38 cellular contexts compared by ENCODE assay signal in genomic region chr12:27787559-27787958, GRCh38. TPM values are rescaled to one million over a fixed set of nuclear protein-coding genes. Genes with fewer than 3 reads are reported as not detected.
A peak's percentile ranks its signal among the peaks of the same experiment; 100 is the strongest.
DNase-seq lines count a peak whose midpoint lies in the region; ATAC-seq and TF ChIP-seq lines count a peak whose summit lies in the region.
"Had no signal": no experiment of that assay in that cellular context is flagged by ENCODE, and none has a peak within 500 bp of the region (broad histone marks: within the 10 kb centered on the region; RNA-seq: fewer than 3 reads in every experiment).

No MANE protein-coding gene starts in this region.

- intact Hi-C loops in MCF 10A (cut with micrococcal nuclease): no loop called here
- intact Hi-C loops in mammary epithelial cell (cut with micrococcal nuclease): loop anchor here (5.0 kb wide), 1 partner anchor 40 kb away; no protein-coding TSS in a partner anchor
- intact Hi-C loops in mucosa of descending colon (cut with DNase I, micrococcal nuclease): no loop called here

- POLR2A ChIA-PET in MCF 10A (lab: Yijun Ruan, JAX): interaction anchor here (0.6 to 1.8 kb wide), 5 partner anchors 8 to 150 kb away, joined by 3 to 9 read pairs (median 4); partner anchors contain the start of genes KLHL42 and MANSC4

- peak overlapping the region; percentile 42 for H3K27ac Mint-ChIP-seq in MCF 10A (ENCODE audit: low read depth, unreplicated experiment)
- no peak overlapping the region for H3K27ac Mint-ChIP-seq in effector memory CD8-positive, alpha-beta T cell
- H3K27ac Mint-ChIP-seq in immature natural killer cell: no peak overlapping the region
- H3K27ac Mint-ChIP-seq: activated CD4-positive, alpha-beta memory T cell treated with anti-CD3 and anti-CD28 coated beads for 36 hours; activated naive CD4-positive, alpha-beta T cell treated with anti-CD3 and anti-CD28 coated beads for 36 hours; activated T-helper 1 cell treated with anti-CD3 and anti-CD28 coated beads, Interleukin-12 subunit alpha, Interleukin-12 subunit beta, Interleukin-2, Interleukin-4 antibody, amounts not matched to agents 30 ng/mL and 10 ng/mL and 1 ng/mL, durations not matched to agents 14 hours and 24 hours and 36 hours; CD4-positive, alpha-beta T cell had no signal

- no peaks in the 10 kb centered on the region for H4K20me1 ChIP-seq in mammary epithelial cell (ENCODE audit: insufficient read depth, low read length)

- H3K36me3 Mint-ChIP-seq in MCF 10A (ENCODE audit: insufficient read depth, unreplicated experiment) (peaks cover 25% of the 10 kb centered on the region), immature natural killer cell (peaks cover 6 to 17% (median 10%) of the 10 kb centered on the region in 3 donors)
- H3K36me3 Mint-ChIP-seq in effector memory CD8-positive, alpha-beta T cell (ENCODE audit: insufficient read depth): peaks cover 14% of the 10 kb centered on the region

- no peak overlapping the region for H3K4me3 Mint-ChIP-seq in MCF 10A (ENCODE audit: unreplicated experiment)
- no peak overlapping the region for H3K4me3 Mint-ChIP-seq in effector memory CD8-positive, alpha-beta T cell
- no peak overlapping the region for H3K4me3 Mint-ChIP-seq in immature natural killer cell
- H3K4me3 Mint-ChIP-seq: activated CD4-positive, alpha-beta memory T cell treated with anti-CD3 and anti-CD28 coated beads for 36 hours; activated naive CD4-positive, alpha-beta T cell treated with anti-CD3 and anti-CD28 coated beads for 36 hours; activated T-helper 1 cell treated with anti-CD3 and anti-CD28 coated beads, Interleukin-12 subunit alpha, Interleukin-12 subunit beta, Interleukin-2, Interleukin-4 antibody, amounts not matched to agents 30 ng/mL and 10 ng/mL and 1 ng/mL, durations not matched to agents 14 hours and 24 hours and 36 hours; CD4-positive, alpha-beta T cell had no signal

- H3K4me1 Mint-ChIP-seq in MCF 10A (ENCODE audit: insufficient read depth, unreplicated experiment): peaks cover 30% of the 10 kb centered on the region
- peaks cover 17 to 37% of the 10 kb centered on the region in 2 donors for H3K4me1 Mint-ChIP-seq in effector memory CD8-positive, alpha-beta T cell (ENCODE audit: low read depth in 2 of 2)
- peaks cover 16 to 43% of the 10 kb centered on the region in 2 donors for H3K4me1 Mint-ChIP-seq in immature natural killer cell

- H3K36me3 ChIP-seq in mammary epithelial cell (ENCODE audit: insufficient read depth, low read length) (peaks cover 12% of the 10 kb centered on the region), mucosa of descending colon (ENCODE audit: low read depth) (no peaks in the 10 kb centered on the region)
- H3K36me3 ChIP-seq: breast epithelium had no signal

- DNase-seq in MCF 10A (ENCODE audit: unreplicated experiment) (no peak), mammary epithelial cell (no peak), epithelial cell of prostate (ENCODE audit: low read depth, low spot score) (no peak), mucosa of descending colon (no peak), SW480 (ENCODE audit: low spot score) (no peak), GM19240 (ENCODE audit: insufficient read length, low spot score) (no peak), immature natural killer cell (no peak)
- DNase-seq in effector memory CD8-positive, alpha-beta T cell: no peak
- DNase-seq: 8988T; activated CD4-positive, alpha-beta memory T cell treated with anti-CD3 and anti-CD28 coated beads for 36 hours; activated CD4-positive, alpha-beta T cell treated with anti-CD3 and anti-CD28 coated beads for 1 hour; activated CD8-positive, alpha-beta memory T cell treated with anti-CD3 and anti-CD28 coated beads, Interleukin-2, amount 50 U/mL, for 4 hours; activated naive CD4-positive, alpha-beta T cell treated with anti-CD3 and anti-CD28 coated beads for 36 hours; amygdala; CD4-positive, alpha-beta T cell; foreskin fibroblast; head of caudate nucleus; Kasumi-1; kidney glomerular epithelial cell; midbrain; MV-4-11; naive thymus-derived CD4-positive, alpha-beta T cell; NCI-H1436; NCI-H2081; NCI-H345; NCI-H69; nucleus accumbens; Right ventricle myocardium superior; stimulated activated CD4-positive, alpha-beta T cell treated with anti-CD3 and anti-CD28 coated beads, Interleukin-15, amount 100 ng/mL, for 24 hours; stimulated activated CD4-positive, alpha-beta T cell treated with anti-CD3 and anti-CD28 coated beads, Interleukin-4, amount 100 ng/mL, for 4 hours; transverse colon had no signal

- BruUV-seq in MCF 10A (replicated peaks; lab: Mats Ljungman, UMichigan): no TSS peak
- no TSS peak for BruUV-seq in mammary epithelial cell (replicated peaks; lab: Mats Ljungman, UMichigan)

- no peak overlapping the region for H3K9ac ChIP-seq in mammary epithelial cell (ENCODE audit: insufficient read depth, low read length)

- H2AFZ ChIP-seq in mammary epithelial cell (ENCODE audit: low read depth, low read length): no peak overlapping the region

- no peaks in the 10 kb centered on the region for H3K9me3 Mint-ChIP-seq in MCF 10A (ENCODE audit: unreplicated experiment)
- no peaks in the 10 kb centered on the region for H3K9me3 Mint-ChIP-seq in effector memory CD8-positive, alpha-beta T cell
- no peaks in the 10 kb centered on the region for H3K9me3 Mint-ChIP-seq in immature natural killer cell
- H3K9me3 Mint-ChIP-seq: activated CD4-positive, alpha-beta memory T cell treated with anti-CD3 and anti-CD28 coated beads for 36 hours; activated naive CD4-positive, alpha-beta T cell treated with anti-CD3 and anti-CD28 coated beads for 36 hours; activated T-helper 1 cell treated with anti-CD3 and anti-CD28 coated beads, Interleukin-12 subunit alpha, Interleukin-12 subunit beta, Interleukin-2, Interleukin-4 antibody, amounts not matched to agents 30 ng/mL and 10 ng/mL and 1 ng/mL, durations not matched to agents 14 hours and 24 hours and 36 hours; CD4-positive, alpha-beta T cell; naive thymus-derived CD4-positive, alpha-beta T cell had no signal

- dilution Hi-C loops in mammary epithelial cell (cut with HindIII; ENCODE audit: low sequenced_read_pairs): no loop called here

- 61% methylated on average over 2 of the region's 2 CpGs for WGBS in mammary epithelial cell (ENCODE audit: low coverage, missing lambda C conversion rate)

- H3K9me3 ChIP-seq in mammary epithelial cell (replicated peaks; ENCODE audit: insufficient read depth, low read length) (no peaks in the 10 kb centered on the region), mucosa of descending colon (no peaks in the 10 kb centered on the region)
- H3K9me3 ChIP-seq: breast epithelium, prostate gland, transverse colon had no signal

- no peaks in the 10 kb centered on the region for H3K27me3 ChIP-seq in mammary epithelial cell (ENCODE audit: insufficient read depth, low read length)
- H3K27me3 ChIP-seq: breast epithelium, transverse colon had no signal

- peak; percentile 15 for ATAC-seq in mucosa of descending colon
- ATAC-seq in effector memory CD8-positive, alpha-beta T cell (replicated peaks): no peak
- ATAC-seq: GM12878; naive thymus-derived CD4-positive, alpha-beta T cell had no signal

- in situ Hi-C loops in mammary epithelial cell (cut with MboI; ENCODE audit: low sequenced_read_pairs in 2 of 2): no loop called here

- H3K27ac ChIP-seq in mammary epithelial cell (ENCODE audit: insufficient read depth, low read depth, low read length): no peak overlapping the region
- peak overlapping the region; percentile 87 for H3K27ac ChIP-seq in epithelial cell of prostate
- H3K27ac ChIP-seq: breast epithelium, prostate gland had no signal

- H3K4me3 ChIP-seq in mammary epithelial cell (replicated peaks in 1 of 3; ENCODE audit: insufficient read depth in 1 of 3, low read depth in 2 of 3, low read length in 3 of 3) (no peak overlapping the region), mucosa of descending colon (no peak overlapping the region)
- H3K4me3 ChIP-seq: breast epithelium, GM12878, prostate gland, transverse colon had no signal

- H3K4me1 ChIP-seq in mammary epithelial cell (ENCODE audit: insufficient read depth, low read length) (peaks cover 16% of the 10 kb centered on the region), mucosa of descending colon (ENCODE audit: low read depth) (peaks cover 3% of the 10 kb centered on the region)
- H3K4me1 ChIP-seq: breast epithelium, prostate gland had no signal

- no peaks in the 10 kb centered on the region for H3K27me3 Mint-ChIP-seq in MCF 10A (ENCODE audit: insufficient read depth, unreplicated experiment)
- no peaks in the 10 kb centered on the region for H3K27me3 Mint-ChIP-seq in effector memory CD8-positive, alpha-beta T cell
- H3K27me3 Mint-ChIP-seq in immature natural killer cell (ENCODE audit: low read depth in 3 of 3): peaks cover 0 to 2% (median 0%) of the 10 kb centered on the region in 3 donors
- H3K27me3 Mint-ChIP-seq: activated CD4-positive, alpha-beta memory T cell treated with anti-CD3 and anti-CD28 coated beads for 36 hours; CD4-positive, alpha-beta T cell; naive thymus-derived CD4-positive, alpha-beta T cell had no signal

- no peak overlapping the region for H3K4me2 ChIP-seq in mammary epithelial cell (ENCODE audit: insufficient read depth, low read depth, low read length)

- no peak for TF ChIP-seq CTCF in MCF 10A (IDR thresholded peaks at IDR 0.05; ENCODE audit: unreplicated experiment)
- no peak for TF ChIP-seq CTCF in mammary epithelial cell (conservative IDR thresholded peaks at IDR 0.05 in 1 of 2, IDR thresholded peaks at IDR 0.05 in 1 of 2; ENCODE audit: extremely low read depth in 1 of 2, insufficient read depth in 1 of 2, low read depth in 1 of 2, low read length in 2 of 2)
- no peak for TF ChIP-seq CTCF in mucosa of descending colon (IDR thresholded peaks at IDR 0.05)

- H3K79me2 ChIP-seq in mammary epithelial cell (ENCODE audit: insufficient read depth, low read length): peaks cover 87% of the 10 kb centered on the region

- CTCF ChIA-PET in MCF 10A (lab: Yijun Ruan, JAX): interaction anchor here (0.5 to 1.2 kb wide), 3 partner anchors 9 to 568 kb away, joined by 3 read pairs; no protein-coding TSS in a partner anchor
- CTCF ChIA-PET in mammary epithelial cell (lab: Charles Lee; ENCODE audit: low non-redundant PET): no interaction called here

RNA-seq across cellular contexts. Expression of gene MANSC4, which starts 7.5 kb away (rescaled TPM):
- total RNA-seq in MCF 10A (2022) (not detected in 2 replicates), mammary epithelial cell (not detected), mucosa of descending colon (not detected)
- polyA plus RNA-seq in mammary epithelial cell (0.28 TPM), immature natural killer cell (not detected)
- not detected for polyA minus RNA-seq in mammary epithelial cell
- total RNA-seq: activated CD4-positive, alpha-beta memory T cell treated with anti-CD3 and anti-CD28 coated beads for 36 hours; activated naive CD4-positive, alpha-beta T cell treated with anti-CD3 and anti-CD28 coated beads for 36 hours; activated T-helper 1 cell treated with anti-CD3 and anti-CD28 coated beads, Interleukin-12 subunit alpha, Interleukin-12 subunit beta, Interleukin-2, Interleukin-4 antibody, amounts not matched to agents 30 ng/mL and 10 ng/mL and 1 ng/mL, durations not matched to agents 14 hours and 24 hours and 36 hours; CD4-positive, alpha-beta T cell; Daoy; lower leg skin; prostate gland; Right ventricle myocardium superior; T-helper 2 cell treated with Interferon-gamma antibody and Interleukin-4, amounts not matched to agents 100 ng/mL and 5 ng/mL, for 36 hours; transverse colon had no signal
- polyA plus RNA-seq: naive thymus-derived CD4-positive, alpha-beta T cell had no signal

RNA-seq across cellular contexts. Expression of gene KLHL42, which starts 7.5 kb away (rescaled TPM):
- 32.5 and 37.6 TPM in 2 replicates for total RNA-seq in MCF 10A (2022)
- 10 to 100 TPM; 35.0 to 40.3 TPM for total RNA-seq in mammary epithelial cell
- 21.3 TPM for polyA plus RNA-seq in mammary epithelial cell
- polyA minus RNA-seq in mammary epithelial cell: 35.2 TPM
- 10 to 100 TPM; 14.4 to 48.6 (median 24.0) TPM for total RNA-seq in mucosa of descending colon
- polyA plus RNA-seq in immature natural killer cell: 10 to 100 TPM in 1 of 3 donors, 1 to 10 TPM in 2; 3.5 to 10.3 (median 5.7) TPM
